Comparison of ENCODE assay signal across 9 cellular contexts in the genomic region with DNA sequence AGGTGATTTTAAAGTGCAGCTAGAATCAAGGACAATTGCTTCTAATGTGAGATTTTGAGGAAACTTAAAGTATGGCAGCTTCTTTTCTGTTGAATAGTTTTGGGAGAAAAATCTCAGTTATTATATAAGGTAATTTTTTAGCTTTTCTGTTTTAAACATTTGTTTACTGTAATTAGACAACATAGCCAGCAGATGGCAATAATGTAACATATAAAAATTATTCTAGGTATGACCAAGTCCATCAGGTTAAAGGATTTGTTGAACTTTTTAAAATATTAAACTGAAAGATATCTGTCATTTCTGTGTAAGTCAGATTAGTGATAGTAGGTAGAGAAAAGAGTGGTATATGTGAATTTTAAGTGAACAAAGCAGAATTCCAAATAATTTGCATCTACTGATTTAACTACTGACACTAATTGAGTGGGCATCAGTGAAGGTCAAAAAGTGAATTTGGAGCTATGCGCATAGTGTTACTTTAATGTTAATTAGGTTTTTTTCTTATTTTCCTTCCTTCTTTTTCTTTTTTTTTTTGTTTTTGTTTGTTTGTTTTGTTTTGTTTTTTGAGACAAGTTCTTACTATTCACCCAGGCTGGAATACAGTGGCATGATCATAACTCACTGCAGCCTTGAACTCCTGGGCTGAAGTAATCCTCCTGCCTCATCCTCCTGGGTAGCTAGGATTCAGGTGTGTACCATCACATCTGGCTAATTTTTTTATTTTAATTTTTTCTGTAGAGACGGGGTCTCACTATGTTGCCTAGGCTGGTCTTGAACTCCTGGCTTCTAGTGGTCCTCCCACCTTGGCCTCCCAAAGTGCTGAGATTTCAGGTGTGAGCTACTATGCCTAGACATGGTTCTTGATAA. TPM values are rescaled to one million over a fixed set of nuclear protein-coding genes. Genes with fewer than 3 reads are reported as not detected.
DNase-seq lines count a peak whose midpoint lies in the region; ATAC-seq and TF ChIP-seq lines count a peak whose summit lies in the region.
"Had no signal": no experiment of that assay in that cellular context is flagged by ENCODE, and none has a peak within 500 bp of the region (broad histone marks: within the 10 kb centered on the region; RNA-seq: fewer than 3 reads in every experiment).

No MANE protein-coding gene starts in this region.

- peaks cover 2% of the 10 kb centered on the region for H3K4me1 Mint-ChIP-seq in activated B cell treated with CpG ODN at 0.5 μM for 24 hours

- peaks cover 9% of the 10 kb centered on the region for H3K4me1 ChIP-seq in Karpas-422 (ENCODE audit: low read length)

- H3K79me2 ChIP-seq in Karpas-422 (ENCODE audit: low read length): peaks cover 68% of the 10 kb centered on the region

- H3K27me3 ChIP-seq in Karpas-422 (ENCODE audit: low read length): no peaks in the 10 kb centered on the region

- no peak overlapping the region for H3K27ac ChIP-seq in Karpas-422 (ENCODE audit: low read length)

- H3K9ac ChIP-seq in Karpas-422 (ENCODE audit: low read length): no peak overlapping the region

- H3K9me2 ChIP-seq in Karpas-422 (replicated peaks; ENCODE audit: insufficient read depth, low read length): no peaks in the 10 kb centered on the region

- peaks cover 26% of the 10 kb centered on the region for H3K36me3 Mint-ChIP-seq in activated B cell treated with CpG ODN at 0.5 μM for 24 hours (ENCODE audit: low read depth)

- no peak overlapping the region for H3K4me3 Mint-ChIP-seq in activated B cell treated with CpG ODN at 0.5 μM for 24 hours

- no peaks in the 10 kb centered on the region for H4K20me1 ChIP-seq in Karpas-422 (ENCODE audit: insufficient read depth, low read depth, low read length)

- peaks cover 6% of the 10 kb centered on the region; the same call in 1 of the 2 replicates for H3K36me3 ChIP-seq in Karpas-422 (ENCODE audit: insufficient read depth, low read length)

- CTCF ChIA-PET in activated B cell treated with CpG ODN at 0.5 μM for 24 hours (lab: Charles Lee): interaction anchor here (0.6 to 9.5 kb wide), 19 partner anchors 9 to 674 kb away, joined by 3 to 263 read pairs (median 4); a partner anchor contains a TSS

- no peak overlapping the region for H3K27ac Mint-ChIP-seq in activated B cell treated with CpG ODN at 0.5 μM for 24 hours

- H3K4me3 ChIP-seq in Karpas-422 (ENCODE audit: low read length): no peak overlapping the region

- H3K4me2 ChIP-seq in Karpas-422 (ENCODE audit: low read depth, low read length, poor library complexity, severe bottlenecking): no peak overlapping the region

- POLR2A ChIA-PET in activated B cell treated with CpG ODN at 0.5 μM for 24 hours (lab: Charles Lee): interaction anchor here (1.0 to 1.5 kb wide), 3 partner anchors 150 to 264 kb away, joined by 6 to 8 read pairs (median 6); a partner anchor contains a TSS

- no peaks in the 10 kb centered on the region for H3K9me3 ChIP-seq in Karpas-422 (ENCODE audit: low read length)

- intact Hi-C loops in activated B cell treated with CpG ODN at 0.5 μM for 24 hours (cut with micrococcal nuclease): loop anchor here (1.0 to 2.0 kb wide), 5 partner anchors 88 to 674 kb away; no protein-coding TSS in a partner anchor
- intact Hi-C loops in left cardiac atrium (cut with DNase I): loop anchor here in 1 of 2 donors (5.0 kb wide), 1 partner anchor 281 kb away; no protein-coding TSS in a partner anchor

- TF ChIP-seq CTCF in activated B cell treated with CpG ODN at 0.5 μM for 24 hours (IDR thresholded peaks at IDR 0.05): peak; percentile 58

- no peaks in the 10 kb centered on the region for H3K9me3 Mint-ChIP-seq in activated B cell treated with CpG ODN at 0.5 μM for 24 hours

- no peak overlapping the region for H2AFZ ChIP-seq in Karpas-422 (ENCODE audit: low read length)

- no peaks in the 10 kb centered on the region for H3K27me3 Mint-ChIP-seq in activated B cell treated with CpG ODN at 0.5 μM for 24 hours

- ATAC-seq in activated B cell treated with CpG ODN at 0.5 μM for 24 hours (ENCODE audit: low read depth) (no peak), HG02610 (IDR thresholded peaks at IDR 0.05; ENCODE audit: unreplicated experiment) (no peak), left cardiac atrium (no peak), GM18867 (IDR thresholded peaks at IDR 0.05; ENCODE audit: unreplicated experiment) (no peak), HG02884 (IDR thresholded peaks at IDR 0.05; ENCODE audit: unreplicated experiment) (no peak)

- DNase-seq in DMS53 (lab: John Stamatoyannopoulos, UW) (peak; percentile 50), Karpas-422 (peak; percentile 81), activated B cell treated with CpG ODN at 0.5 μM for 24 hours (no peak), midbrain (lab: John Stamatoyannopoulos, UW) (peak; percentile 49), left cardiac atrium (no peak)
- DNase-seq: stimulated activated CD4-positive, alpha-beta T cell treated with anti-CD3 and anti-CD28 coated beads, Interleukin-4, amount 100 ng/mL, for 4 hours had no signal

RNA-seq across cellular contexts. Expression of a gene that starts 18.6 kb away (rescaled TPM):
- total RNA-seq in Karpas-422 (2014; rRNA removed; shearing (Covaris generic); ENCODE audit: low replicate concordance): 58.4 and 60.8 TPM in 2 replicates
- total RNA-seq in activated B cell treated with CpG ODN at 0.5 μM for 24 hours (22.8 and 25.6 TPM in 2 replicates), left cardiac atrium (10 to 100 TPM; 17.1 to 20.0 TPM)

RNA-seq across cellular contexts. Expression of a gene that starts 19.2 kb away (rescaled TPM):
- 42.1 and 86.2 TPM in 2 replicates for total RNA-seq in Karpas-422 (2014; rRNA removed; shearing (Covaris generic); ENCODE audit: low replicate concordance)
- total RNA-seq in activated B cell treated with CpG ODN at 0.5 μM for 24 hours (46.0 and 48.9 TPM in 2 replicates), left cardiac atrium (10 to 100 TPM; 24.4 to 24.6 TPM)

Comparison
In these comparisons a context has a peak if more than half of its experiments do, and no peak if none do; other contexts are left out.
1. DNase-seq: peak in DMS53 (single experiment), Karpas-422 (single experiment) and midbrain (single experiment); none in activated B cell treated with CpG ODN at 0.5 μM for 24 hours (single experiment) and left cardiac atrium (single experiment).